ENCODE assay signal across 22 cellular contexts in genomic region chr2:65488527-65488926, GRCh38.
"Had no signal": no experiment of that assay in that cellular context is flagged by ENCODE, and none has a peak within 500 bp of the region (broad histone marks: within the 10 kb centered on the region; RNA-seq: fewer than 3 reads in every experiment).

No MANE protein-coding gene starts in this region.

- H3K36me3 ChIP-seq: colonic mucosa, esophagus squamous epithelium, gastrocnemius medialis, heart right ventricle, left lung, lower lobe of right lung had no signal

- ATAC-seq: gastrocnemius medialis; heart right ventricle; left cardiac atrium; left ventricle myocardium superior; naive thymus-derived CD8-positive, alpha-beta T cell had no signal

- DNase-seq: cortex of kidney; effector CD8-positive, alpha-beta T cell; esophagus squamous epithelium; foreskin fibroblast; foreskin melanocyte; gastrocnemius medialis; glutamatergic neuron; head of caudate nucleus; heart right ventricle; hippocampal formation; left cardiac atrium; left lung; left ventricle myocardium superior; lower lobe of right lung; mesenchymal stem cell; naive B cell; naive thymus-derived CD8-positive, alpha-beta T cell had no signal

- H3K27ac ChIP-seq: colonic mucosa, esophagus squamous epithelium, gastrocnemius medialis, heart right ventricle, left lung, lower lobe of right lung had no signal

- H3K9me3 ChIP-seq: colonic mucosa, gastrocnemius medialis, lower lobe of right lung, mucosa of descending colon had no signal

- H3K4me1 ChIP-seq: colonic mucosa, esophagus squamous epithelium, gastrocnemius medialis, heart right ventricle, left lung, lower lobe of right lung had no signal

- FAIRE-seq: endothelial cell of umbilical vein, islet of Langerhans, keratinocyte had no signal

- H3K27me3 ChIP-seq: colonic mucosa, gastrocnemius medialis, heart right ventricle, left lung had no signal

- H3K4me3 ChIP-seq: colonic mucosa, esophagus squamous epithelium, gastrocnemius medialis, heart right ventricle, left lung, lower lobe of right lung, mucosa of descending colon had no signal
